Comparison of ENCODE assay signal across 8 cellular contexts in genomic region chr2:182715896-182716664, GRCh38. TPM values are rescaled to one million over a fixed set of nuclear protein-coding genes. Genes with fewer than 3 reads are reported as not detected.
DNase-seq lines count a peak whose midpoint lies in the region; ATAC-seq and TF ChIP-seq lines count a peak whose summit lies in the region.

A gene with protein sequence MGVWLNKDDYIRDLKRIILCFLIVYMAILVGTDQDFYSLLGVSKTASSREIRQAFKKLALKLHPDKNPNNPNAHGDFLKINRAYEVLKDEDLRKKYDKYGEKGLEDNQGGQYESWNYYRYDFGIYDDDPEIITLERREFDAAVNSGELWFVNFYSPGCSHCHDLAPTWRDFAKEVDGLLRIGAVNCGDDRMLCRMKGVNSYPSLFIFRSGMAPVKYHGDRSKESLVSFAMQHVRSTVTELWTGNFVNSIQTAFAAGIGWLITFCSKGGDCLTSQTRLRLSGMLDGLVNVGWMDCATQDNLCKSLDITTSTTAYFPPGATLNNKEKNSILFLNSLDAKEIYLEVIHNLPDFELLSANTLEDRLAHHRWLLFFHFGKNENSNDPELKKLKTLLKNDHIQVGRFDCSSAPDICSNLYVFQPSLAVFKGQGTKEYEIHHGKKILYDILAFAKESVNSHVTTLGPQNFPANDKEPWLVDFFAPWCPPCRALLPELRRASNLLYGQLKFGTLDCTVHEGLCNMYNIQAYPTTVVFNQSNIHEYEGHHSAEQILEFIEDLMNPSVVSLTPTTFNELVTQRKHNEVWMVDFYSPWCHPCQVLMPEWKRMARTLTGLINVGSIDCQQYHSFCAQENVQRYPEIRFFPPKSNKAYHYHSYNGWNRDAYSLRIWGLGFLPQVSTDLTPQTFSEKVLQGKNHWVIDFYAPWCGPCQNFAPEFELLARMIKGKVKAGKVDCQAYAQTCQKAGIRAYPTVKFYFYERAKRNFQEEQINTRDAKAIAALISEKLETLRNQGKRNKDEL (plus strand): TSS chr2:182716257. CDS start chr2:182718087, 1,830 bp downstream.

- no peaks in the 10 kb centered on the region for H3K9me3 Mint-ChIP-seq in activated T-helper 17 cell treated with anti-CD3 and anti-CD28 coated beads, Interleukin-2, amount 50 U/mL, for 72 hours
- no peaks in the 10 kb centered on the region for H3K9me3 Mint-ChIP-seq in natural killer cell treated with Interleukin-12 subunit alpha and Interleukin-12 subunit beta and Interleukin-15 and Interleukin-18, amount 100 ng/mL, for 72 hours

- no peaks in the 10 kb centered on the region for H3K27me3 ChIP-seq in DOHH2 (ENCODE audit: control insufficient read depth, low read length)

- H3K4me3 Mint-ChIP-seq in activated T-helper 17 cell treated with anti-CD3 and anti-CD28 coated beads, Interleukin-2, amount 50 U/mL, for 72 hours, result no peak within 1 kb of the TSS
- no peak within 1 kb of the TSS for H3K4me3 Mint-ChIP-seq in natural killer cell treated with Interleukin-12 subunit alpha and Interleukin-12 subunit beta and Interleukin-15 and Interleukin-18, amount 100 ng/mL, for 72 hours

- peaks cover 48% of the 10 kb centered on the region for H3K79me2 ChIP-seq in DOHH2 (ENCODE audit: control insufficient read depth, low read length)

- H3K4me2 ChIP-seq in DOHH2 (ENCODE audit: low read length), result peak within 1 kb of the TSS; percentile 80

- H3K27ac ChIP-seq in DOHH2 (ENCODE audit: low read depth, low read length), result peak within 1 kb of the TSS; percentile 95

- H3K4me3 ChIP-seq in DOHH2 (ENCODE audit: low read length), result peak within 1 kb of the TSS; percentile 85
- H3K4me3 ChIP-seq in fibroblast of pulmonary artery (replicated peaks; ENCODE audit: low read depth, low read length), result peak within 1 kb of the TSS; percentile 79

- DNase-seq in KG1 (lab: John Stamatoyannopoulos, UW) (peak; percentile 52), RKO (ENCODE audit: low spot score) (peak; percentile 83), fibroblast of pulmonary artery (ENCODE audit: low read depth) (peak; percentile 93)
- peak; percentile 93 for DNase-seq in natural killer cell treated with Interleukin-12 subunit alpha and Interleukin-12 subunit beta and Interleukin-15 and Interleukin-18, amount 100 ng/mL, for 72 hours (ENCODE audit: low spot score)
- DNase-seq in stimulated activated naive CD8-positive, alpha-beta T cell treated with anti-CD3 and anti-CD28 coated beads, Interleukin-15, Interleukin-2, amounts not matched to agents 100 U/mL and 50 U/mL, for 24 hours, result peak; percentile 90

- peaks cover 31% of the 10 kb centered on the region for H3K36me3 ChIP-seq in DOHH2 (ENCODE audit: control insufficient read depth, low read length)

- H3K27me3 Mint-ChIP-seq in activated T-helper 17 cell treated with anti-CD3 and anti-CD28 coated beads, Interleukin-2, amount 50 U/mL, for 72 hours, result peaks cover 4% of the 10 kb centered on the region
- H3K27me3 Mint-ChIP-seq in natural killer cell treated with Interleukin-12 subunit alpha and Interleukin-12 subunit beta and Interleukin-15 and Interleukin-18, amount 100 ng/mL, for 72 hours, result peaks cover 15 to 21% of the 10 kb centered on the region in 2 donors

- H3K9me2 ChIP-seq in DOHH2 (replicated peaks; ENCODE audit: control insufficient read depth, low read length), result no peaks in the 10 kb centered on the region

- H3K4me1 Mint-ChIP-seq in activated T-helper 17 cell treated with anti-CD3 and anti-CD28 coated beads, Interleukin-2, amount 50 U/mL, for 72 hours, result peaks cover 6% of the 10 kb centered on the region
- H3K4me1 Mint-ChIP-seq in natural killer cell treated with Interleukin-12 subunit alpha and Interleukin-12 subunit beta and Interleukin-15 and Interleukin-18, amount 100 ng/mL, for 72 hours (ENCODE audit: low read depth in 2 of 2), result peaks cover 6 to 16% of the 10 kb centered on the region in 2 donors

- no peaks in the 10 kb centered on the region for H3K9me3 ChIP-seq in DOHH2 (ENCODE audit: control insufficient read depth, insufficient read depth, low read length)

- H4K20me1 ChIP-seq in DOHH2 (ENCODE audit: control insufficient read depth, insufficient read depth, low read depth, low read length), result no peaks in the 10 kb centered on the region

- ATAC-seq in GM21737 (IDR thresholded peaks at IDR 0.05; ENCODE audit: unreplicated experiment), result peak; percentile 86
- peak; percentile 93 for ATAC-seq in activated T-helper 17 cell treated with anti-CD3 and anti-CD28 coated beads, Interleukin-2, amount 50 U/mL, for 72 hours (replicated peaks)
- peak; percentile 95 to 97 for ATAC-seq in natural killer cell treated with Interleukin-12 subunit alpha and Interleukin-12 subunit beta and Interleukin-15 and Interleukin-18, amount 100 ng/mL, for 72 hours
- peak; percentile 91 for ATAC-seq in stimulated activated naive CD8-positive, alpha-beta T cell treated with anti-CD3 and anti-CD28 coated beads, Interleukin-15, Interleukin-2, amounts not matched to agents 100 U/mL and 50 U/mL, for 24 hours

- H3K36me3 Mint-ChIP-seq in activated T-helper 17 cell treated with anti-CD3 and anti-CD28 coated beads, Interleukin-2, amount 50 U/mL, for 72 hours (ENCODE audit: low read depth), result peaks cover 12% of the 10 kb centered on the region
- H3K36me3 Mint-ChIP-seq in natural killer cell treated with Interleukin-12 subunit alpha and Interleukin-12 subunit beta and Interleukin-15 and Interleukin-18, amount 100 ng/mL, for 72 hours, result no peaks in the 10 kb centered on the region

- no peak within 1 kb of the TSS for H3K27ac Mint-ChIP-seq in activated T-helper 17 cell treated with anti-CD3 and anti-CD28 coated beads, Interleukin-2, amount 50 U/mL, for 72 hours
- H3K27ac Mint-ChIP-seq in natural killer cell treated with Interleukin-12 subunit alpha and Interleukin-12 subunit beta and Interleukin-15 and Interleukin-18, amount 100 ng/mL, for 72 hours, result no peak within 1 kb of the TSS

- H3K4me1 ChIP-seq in DOHH2 (ENCODE audit: control insufficient read depth, low read length), result peaks cover 50% of the 10 kb centered on the region

- H3F3A ChIP-seq in DOHH2 (ENCODE audit: control insufficient read depth, insufficient read depth), result peaks cover 31% of the 10 kb centered on the region

- TF ChIP-seq CTCF in DOHH2 (IDR thresholded peaks at IDR 0.05; ENCODE audit: low read depth, low read length, poor library complexity, severe bottlenecking) (no peak), fibroblast of pulmonary artery (IDR thresholded peaks at IDR 0.05; ENCODE audit: low read length, missing control alignments) (no peak)

RNA-seq across cellular contexts. Expression of the gene that starts here (rescaled TPM):
- 10 to 100 TPM; 27.4 to 54.0 TPM for total RNA-seq in activated T-helper 17 cell treated with anti-CD3 and anti-CD28 coated beads, Interleukin-2, amount 50 U/mL, for 72 hours
- 10 to 100 TPM; 63.6 to 67.7 TPM for total RNA-seq in natural killer cell treated with Interleukin-12 subunit alpha and Interleukin-12 subunit beta and Interleukin-15 and Interleukin-18, amount 100 ng/mL, for 72 hours

Comparison
In these comparisons a context has a peak if more than half of its experiments do, and no peak if none do; other contexts are left out.
1. Peak in every context shown above with its lines: DNase-seq, ATAC-seq, H3K4me3 ChIP-seq and H3K27ac ChIP-seq.